In genomic region chr11:2825261-2825885, GRCh38 we compare ENCODE assay signal across 8 cellular contexts.
DNase-seq lines count a peak whose midpoint lies in the region; ATAC-seq and TF ChIP-seq lines count a peak whose summit lies in the region.
"Had no signal": no experiment of that assay in that cellular context is flagged by ENCODE, and none has a peak within 500 bp of the region (broad histone marks: within the 10 kb centered on the region; RNA-seq: fewer than 3 reads in every experiment).

No MANE protein-coding gene starts in this region.

- H3K27ac ChIP-seq in PC-3 (ENCODE audit: low read length) = peak overlapping the region; percentile 78
- peak overlapping the region; percentile 78 to 96 (median 86) for H3K27ac ChIP-seq in esophagus squamous epithelium
- H3K27ac ChIP-seq in vagina = peak overlapping the region; percentile 88

- TF ChIP-seq POLR2A in esophagus squamous epithelium (IDR thresholded peaks at IDR 0.05) (no peak), vagina (IDR thresholded peaks at IDR 0.05) (no peak)

- H3K4me1 ChIP-seq in PC-3 (ENCODE audit: insufficient read depth, low read length) (peaks cover 19% of the 10 kb centered on the region), esophagus squamous epithelium (peaks cover 21 to 37% (median 26%) of the 10 kb centered on the region in 3 donors), vagina (peaks cover 26% of the 10 kb centered on the region)

- no peaks in the 10 kb centered on the region for H3K36me3 ChIP-seq in PC-3 (ENCODE audit: low read depth, low read length)
- no peaks in the 10 kb centered on the region for H3K36me3 ChIP-seq in esophagus squamous epithelium
- H3K36me3 ChIP-seq in vagina = no peaks in the 10 kb centered on the region

- H3K9me2 ChIP-seq in PC-3 (replicated peaks; ENCODE audit: low read length) = no peaks in the 10 kb centered on the region

- BruUV-seq in PC-3 (replicated peaks; lab: Mats Ljungman, UMichigan) = no TSS peak

- H3K79me2 ChIP-seq in PC-3 (ENCODE audit: low read length) = no peaks in the 10 kb centered on the region

- peak overlapping the region; percentile 79 for H3K4me2 ChIP-seq in PC-3 (ENCODE audit: low read length)

- peak; percentile 42 for DNase-seq in PC-3
- no peak for DNase-seq in esophagus squamous epithelium (lab: John Stamatoyannopoulos, UW)
- DNase-seq in myocyte (ENCODE audit: low read depth) = peak; percentile 57
- DNase-seq in vagina (ENCODE audit: extremely low spot score in 2 of 2) = no peak
- DNase-seq in GM13976 (ENCODE audit: low spot score) = no peak
- no peak for DNase-seq in NCI-H446 (lab: John Stamatoyannopoulos, UW)
- DNase-seq in effector CD4-positive, alpha-beta T cell = no peak
- DNase-seq: SHP77 treated with DMSO at 0.1 percent for 48 hours had no signal

- peak; percentile 41 for ATAC-seq in PC-3

- CTCF ChIA-PET in PC-3 (lab: Charles Lee) = no interaction called here

- H3K27me3 ChIP-seq in PC-3 (ENCODE audit: low read length) (no peaks in the 10 kb centered on the region), esophagus squamous epithelium (peaks cover 0 to 11% (median 0%) of the 10 kb centered on the region in 4 donors), vagina (no peaks in the 10 kb centered on the region)

- POLR2A ChIA-PET in PC-3 (lab: Charles Lee; ENCODE audit: unreplicated experiment) = no interaction called here

- peak overlapping the region; percentile 76 for H2AFZ ChIP-seq in PC-3 (ENCODE audit: low read length)

- 27 to 44% methylated on average over 11 to 13 of the region's 22 CpGs for WGBS in esophagus squamous epithelium, 2 donors

- intact Hi-C loops in PC-3 (cut with micrococcal nuclease) (no loop called here), esophagus squamous epithelium (cut with DNase I) (no loop called here), vagina (cut with DNase I) (no loop called here)

- in situ Hi-C loops in GM13976 (cut with MboI; ENCODE audit: low sequenced_read_pairs, unreplicated experiment) = no loop called here

- H3F3A ChIP-seq in PC-3 (ENCODE audit: low read length, unreplicated experiment) = no peaks in the 10 kb centered on the region

- H3K9me3 ChIP-seq in PC-3 (ENCODE audit: low read length) (peaks cover 11% of the 10 kb centered on the region; the same call in 1 of the 2 replicates), esophagus squamous epithelium (peaks cover 0 to 24% (median 20%) of the 10 kb centered on the region in 3 donors), vagina (no peaks in the 10 kb centered on the region)

- no peak; the same call in 1 of the 2 replicates for TF ChIP-seq CTCF in PC-3 (conservative IDR thresholded peaks at IDR 0.05; ENCODE audit: low read depth, low read length)
- TF ChIP-seq CTCF in esophagus squamous epithelium (IDR thresholded peaks at IDR 0.05) = peak in 1 of 6 experiments; percentile 26
- no peak for TF ChIP-seq CTCF in vagina (IDR thresholded peaks at IDR 0.05)
- no peak for TF ChIP-seq CTCF in GM13976 (IDR thresholded peaks at IDR 0.05; ENCODE audit: borderline replicate concordance, control extremely low read depth, extremely low read depth, insufficient read depth, missing control alignments)

- H4K20me1 ChIP-seq in PC-3 (ENCODE audit: low read length) = no peaks in the 10 kb centered on the region

- H3K4me3 ChIP-seq in PC-3 (ENCODE audit: low read length) (peak overlapping the region; percentile 28; the same call in 1 of the 2 replicates), esophagus squamous epithelium (peak overlapping the region in 2 of 4 donors; percentile 20 to 40), vagina (peak overlapping the region in 1 of 2 donors; percentile 35)

- H3K9ac ChIP-seq in PC-3 (ENCODE audit: low read length) = peak overlapping the region; percentile 36

Comparison
In these comparisons a context has a peak if more than half of its experiments do, and no peak if none do; other contexts are left out.
1. DNase-seq: peak in PC-3 (single experiment) and myocyte (single experiment); none in esophagus squamous epithelium (single experiment), vagina (0 of 2), GM13976 (single experiment), NCI-H446 (0 of 2) and effector CD4-positive, alpha-beta T cell (single experiment).
2. Peak in every context shown above with its lines, with median percentiles within 50 percentile points of each other: H3K27ac ChIP-seq.